Comparison of ENCODE assay signal across 8 cellular contexts in genomic region chr14:92945959-92946846, GRCh38. TPM values are rescaled to one million over a fixed set of nuclear protein-coding genes. Genes with fewer than 3 reads are reported as not detected.
DNase-seq lines count a peak whose midpoint lies in the region; ATAC-seq and TF ChIP-seq lines count a peak whose summit lies in the region.

No MANE protein-coding gene starts in this region.

- no peaks in the 10 kb centered on the region for H3K9me3 ChIP-seq in upper lobe of right lung

- no peaks in the 10 kb centered on the region for H3K4me1 Mint-ChIP-seq in activated naive CD4-positive, alpha-beta T cell treated with anti-CD3 and anti-CD28 coated beads for 36 hours (ENCODE audit: low read depth)

- no peak overlapping the region for H3K4me3 ChIP-seq in brain microvascular endothelial cell (ENCODE audit: low read depth, low read length)
- H3K4me3 ChIP-seq in kidney epithelial cell (ENCODE audit: low read depth, low read length), result no peak overlapping the region
- H3K4me3 ChIP-seq in upper lobe of right lung, result no peak overlapping the region

- H3K4me1 ChIP-seq in upper lobe of right lung, result no peaks in the 10 kb centered on the region

- TF ChIP-seq CTCF in brain microvascular endothelial cell (IDR thresholded peaks at IDR 0.05; ENCODE audit: low read depth, low read length, missing control alignments), result no peak
- no peak for TF ChIP-seq CTCF in kidney epithelial cell (IDR thresholded peaks at IDR 0.05; ENCODE audit: insufficient read depth, low read length, poor library complexity, severe bottlenecking)
- no peak for TF ChIP-seq CTCF in upper lobe of right lung (IDR thresholded peaks at IDR 0.05)
- no peak for TF ChIP-seq CTCF in GM13976 (IDR thresholded peaks at IDR 0.05; ENCODE audit: borderline replicate concordance, control extremely low read depth, extremely low read depth, insufficient read depth, missing control alignments)

- H3K36me3 ChIP-seq in brain microvascular endothelial cell (replicated peaks) (no peaks in the 10 kb centered on the region), kidney epithelial cell (ENCODE audit: control insufficient read depth, insufficient read depth, low read length) (no peaks in the 10 kb centered on the region), upper lobe of right lung (peaks cover 56% of the 10 kb centered on the region)

- H3K9me3 Mint-ChIP-seq in activated naive CD4-positive, alpha-beta T cell treated with anti-CD3 and anti-CD28 coated beads for 36 hours, result no peaks in the 10 kb centered on the region

- no peaks in the 10 kb centered on the region for H3K27me3 Mint-ChIP-seq in activated naive CD4-positive, alpha-beta T cell treated with anti-CD3 and anti-CD28 coated beads for 36 hours (ENCODE audit: low read depth)

- intact Hi-C loops in activated naive CD4-positive, alpha-beta T cell treated with anti-CD3 and anti-CD28 coated beads for 36 hours (cut with micrococcal nuclease), result no loop called here
- intact Hi-C loops in upper lobe of right lung (cut with DNase I), result no loop called here

- CTCF ChIA-PET in activated naive CD4-positive, alpha-beta T cell treated with anti-CD3 and anti-CD28 coated beads for 36 hours (lab: Charles Lee), result interaction anchor here (0.7 to 1.9 kb wide), 2 partner anchors 194 to 681 kb away, joined by 3 to 4 read pairs; no protein-coding TSS in a partner anchor

- H3K27ac Mint-ChIP-seq in activated naive CD4-positive, alpha-beta T cell treated with anti-CD3 and anti-CD28 coated beads for 36 hours, result peak overlapping the region; percentile 24

- no peaks in the 10 kb centered on the region for H3K27me3 ChIP-seq in brain microvascular endothelial cell (replicated peaks)
- H3K27me3 ChIP-seq in kidney epithelial cell (ENCODE audit: control insufficient read depth, insufficient read depth, low read length), result no peaks in the 10 kb centered on the region
- no peaks in the 10 kb centered on the region for H3K27me3 ChIP-seq in upper lobe of right lung

- no peak overlapping the region for H3K4me3 Mint-ChIP-seq in activated naive CD4-positive, alpha-beta T cell treated with anti-CD3 and anti-CD28 coated beads for 36 hours

- DNase-seq in activated naive CD4-positive, alpha-beta T cell treated with anti-CD3 and anti-CD28 coated beads for 36 hours, result no peak
- DNase-seq in activated naive CD4-positive, alpha-beta T cell (lab: John Stamatoyannopoulos, UW), result no peak
- DNase-seq in brain microvascular endothelial cell, result peak; percentile 57
- peak; percentile 67 for DNase-seq in kidney epithelial cell (ENCODE audit: low read depth)
- peak; percentile 77 for DNase-seq in upper lobe of right lung
- no peak for DNase-seq in activated gamma-delta T cell treated with Interleukin-2 at 50 U/mL for 16 hours
- DNase-seq in GM13976 (ENCODE audit: low spot score), result no peak
- DNase-seq in NCI-H345 (lab: John Stamatoyannopoulos, UW), result no peak

- in situ Hi-C loops in brain microvascular endothelial cell (cut with HindIII; ENCODE audit: low pct_ligation_motif_present, low sequenced_read_pairs) (loop anchor here (25.0 kb wide), 1 partner anchor 191 kb away; no protein-coding TSS in a partner anchor), GM13976 (cut with MboI; ENCODE audit: low sequenced_read_pairs, unreplicated experiment) (loop anchor here (5.0 kb wide), 1 partner anchor 196 kb away; no protein-coding TSS in a partner anchor)

- H3K36me3 Mint-ChIP-seq in activated naive CD4-positive, alpha-beta T cell treated with anti-CD3 and anti-CD28 coated beads for 36 hours (ENCODE audit: low read depth), result peaks cover 8% of the 10 kb centered on the region

- ATAC-seq in upper lobe of right lung, result peak; percentile 51

- H3K27ac ChIP-seq in brain microvascular endothelial cell (no peak overlapping the region), upper lobe of right lung (no peak overlapping the region)

RNA-seq across cellular contexts. Expression of gene CHGA, which starts 23.3 kb away (rescaled TPM):
- total RNA-seq in activated naive CD4-positive, alpha-beta T cell treated with anti-CD3 and anti-CD28 coated beads for 36 hours, result not detected
- not detected in 2 replicates for total RNA-seq in kidney epithelial cell
- not detected for total RNA-seq in upper lobe of right lung

Comparison
In these comparisons a context has a peak if more than half of its experiments do, and no peak if none do; other contexts are left out.
1. DNase-seq: peak in brain microvascular endothelial cell (single experiment), kidney epithelial cell (single experiment) and upper lobe of right lung (single experiment); none in activated naive CD4-positive, alpha-beta T cell treated with anti-CD3 and anti-CD28 coated beads for 36 hours (single experiment), activated naive CD4-positive, alpha-beta T cell (0 of 4), activated gamma-delta T cell treated with Interleukin-2 at 50 U/mL for 16 hours (single experiment), GM13976 (single experiment) and NCI-H345 (single experiment).